Comparison of ENCODE assay signal across 1 cellular context in genomic region chrX:131778269-131779218, GRCh38.
TF ChIP-seq lines count a peak whose summit lies in the region.

No MANE protein-coding gene starts in this region.

TF ChIP-seq in GM12878, 131 proteins besides CTCF, POLR2A, EP300 and RAD21 (continued from another document):
- no peak for TF ChIP-seq REST (IDR thresholded peaks at IDR 0.05; ENCODE audit: low read depth, low read length)
- TF ChIP-seq YY1 (IDR thresholded peaks at IDR 0.05; ENCODE audit: low read depth, low read length) = peak; percentile 89
- no peak for TF ChIP-seq PAX8 (IDR thresholded peaks at IDR 0.05)
- peak; percentile 42; the same call in 1 of the 2 replicates for TF ChIP-seq SMC3 (IDR thresholded peaks at IDR 0.05; ENCODE audit: borderline replicate concordance, low read length)
- TF ChIP-seq NKRF (conservative IDR thresholded peaks at IDR 0.05) = no peak
- peak; percentile 26; the same call in 1 of the 2 replicates for TF ChIP-seq EED (IDR thresholded peaks at IDR 0.05; ENCODE audit: low read depth)
- peak; percentile 53 for TF ChIP-seq CREM (IDR thresholded peaks at IDR 0.05; ENCODE audit: low read depth)
- peak; percentile 45; the same call in 1 of the 2 replicates for TF ChIP-seq RELB (IDR thresholded peaks at IDR 0.05; ENCODE audit: low read depth)
- no peak for TF ChIP-seq CHD4 (IDR thresholded peaks at IDR 0.05)
- peak; percentile 25 for TF ChIP-seq RELA (IDR thresholded peaks at IDR 0.05; ENCODE audit: borderline replicate concordance, partially characterized antibody)
- 0 out of 3 replicates have a peak, but pooled peaks have one; percentile 16 for TF ChIP-seq POU2F2 (IDR thresholded peaks at IDR 0.05; ENCODE audit: borderline replicate concordance, low read depth, low read length)
- TF ChIP-seq TCF3 (IDR thresholded peaks at IDR 0.05; ENCODE audit: borderline replicate concordance, insufficient read depth, low read depth, low read length) = no peak
